ENCODE assay signal across 24 cellular contexts in genomic region chr9:105295151-105295550, GRCh38. TPM values are rescaled to one million over a fixed set of nuclear protein-coding genes. Genes with fewer than 3 reads are reported as not detected.
DNase-seq lines count a peak whose midpoint lies in the region; TF ChIP-seq lines count a peak whose summit lies in the region.
"Had no signal": no experiment of that assay in that cellular context is flagged by ENCODE, and none has a peak within 500 bp of the region (broad histone marks: within the 10 kb centered on the region; RNA-seq: fewer than 3 reads in every experiment).

No MANE protein-coding gene starts in this region.

- no peak overlapping the region for H3K27ac ChIP-seq in SK-N-MC
- H3K27ac ChIP-seq in sigmoid colon = no peak overlapping the region
- H3K27ac ChIP-seq in stomach = no peak overlapping the region

- no peaks in the 10 kb centered on the region for H3K27me3 ChIP-seq in skeletal muscle satellite cell (ENCODE audit: control insufficient read depth, insufficient read depth, low read length)
- no peaks in the 10 kb centered on the region for H3K27me3 ChIP-seq in sigmoid colon
- no peaks in the 10 kb centered on the region for H3K27me3 ChIP-seq in stomach
- H3K27me3 ChIP-seq: tibial artery had no signal

- TF ChIP-seq POLR2A in sigmoid colon (IDR thresholded peaks at IDR 0.05) = no peak
- no peak for TF ChIP-seq POLR2A in stomach (IDR thresholded peaks at IDR 0.05)

- H3K27ac Mint-ChIP-seq in HFFc6 = peak overlapping the region; percentile 59
- H3K27ac Mint-ChIP-seq: activated B cell treated with CpG ODN at 0.5 μM for 24 hours; activated CD4-positive, alpha-beta memory T cell treated with anti-CD3 and anti-CD28 coated beads for 36 hours; CD4-positive, alpha-beta memory T cell had no signal

- H3K9me3 Mint-ChIP-seq in HFFc6 = no peaks in the 10 kb centered on the region
- H3K9me3 Mint-ChIP-seq: activated B cell treated with CpG ODN at 0.5 μM for 24 hours; activated CD4-positive, alpha-beta memory T cell treated with anti-CD3 and anti-CD28 coated beads for 36 hours; CD4-positive, alpha-beta memory T cell; neural crest cell had no signal

- H3K4me1 ChIP-seq in skeletal muscle satellite cell (ENCODE audit: control insufficient read depth, insufficient read depth, low read length) = peaks cover 68% of the 10 kb centered on the region
- peaks cover 0 to 28% (median 15%) of the 10 kb centered on the region in 4 donors for H3K4me1 ChIP-seq in sigmoid colon
- H3K4me1 ChIP-seq in stomach = peaks cover 10 to 77% (median 32%) of the 10 kb centered on the region in 4 donors

- H3K9me3 ChIP-seq in SK-N-MC (ENCODE audit: low read depth, low read length) (no peaks in the 10 kb centered on the region), skeletal muscle satellite cell (replicated peaks; ENCODE audit: low read length) (no peaks in the 10 kb centered on the region), sigmoid colon (no peaks in the 10 kb centered on the region), stomach (no peaks in the 10 kb centered on the region)
- H3K9me3 ChIP-seq: tibial artery had no signal

- DNase-seq in HFFc6 = no peak
- peak; percentile 22 for DNase-seq in SK-N-MC (ENCODE audit: low read depth, low spot score)
- DNase-seq in fibroblast of peridontal ligament (ENCODE audit: extremely low read depth) = peak; percentile 41
- DNase-seq in sigmoid colon = no peak
- DNase-seq in DMS79 (lab: John Stamatoyannopoulos, UW) = no peak
- DNase-seq in stomach = no peak
- no peak for DNase-seq in NOMO-1 treated with DMSO at 0.1 percent for 48 hours (lab: John Stamatoyannopoulos, UW; ENCODE audit: unreplicated experiment)
- DNase-seq: activated B cell treated with CpG ODN at 0.5 μM for 24 hours; activated CD4-positive, alpha-beta memory T cell treated with anti-CD3 and anti-CD28 coated beads for 36 hours; activated effector memory CD4-positive, alpha-beta T cell treated with Interleukin-2 at 50 U/mL for 16 hours; CD4-positive, alpha-beta memory T cell; cortex of kidney; DMS53; GF-D8; NCI-H1417 treated with DMSO at 0.1 percent for 48 hours; NCI-H510A; NK-92 treated with Interleukin-12 subunit alpha and Interleukin-12 subunit beta, amount 100 ng/mL, for 24 hours; stimulated activated CD4-positive, alpha-beta T cell treated with anti-CD3 and anti-CD28 coated beads, Interleukin-4, amount 100 ng/mL, for 1 hour; stimulated activated naive CD4-positive, alpha-beta T cell; tibial artery had no signal

- intact Hi-C loops in sigmoid colon (cut with DNase I) (no loop called here), stomach (cut with DNase I; ENCODE audit: low total_unique reads) (no loop called here)

- peaks cover 11% of the 10 kb centered on the region; the same call in 1 of the 2 replicates for H3K36me3 Mint-ChIP-seq in HFFc6 (ENCODE audit: low read depth)

- H3K4me2 ChIP-seq in skeletal muscle satellite cell (ENCODE audit: low read length) = no peak overlapping the region

- H3K4me3 ChIP-seq in SK-N-MC (no peak overlapping the region), skeletal muscle satellite cell (ENCODE audit: low read length) (no peak overlapping the region), sigmoid colon (no peak overlapping the region), stomach (no peak overlapping the region)
- H3K4me3 ChIP-seq: skin epidermis, tibial artery had no signal

- H3K9ac ChIP-seq in SK-N-MC (ENCODE audit: insufficient read length) (no peak overlapping the region), skeletal muscle satellite cell (ENCODE audit: low read depth, low read length) (peak overlapping the region; percentile 22)

- H3K27me3 Mint-ChIP-seq in HFFc6 (ENCODE audit: insufficient read depth) = no peaks in the 10 kb centered on the region
- H3K27me3 Mint-ChIP-seq: activated B cell treated with CpG ODN at 0.5 μM for 24 hours; activated CD4-positive, alpha-beta memory T cell treated with anti-CD3 and anti-CD28 coated beads for 36 hours; CD4-positive, alpha-beta memory T cell; progenitor cell of endocrine pancreas had no signal

- no peak for TF ChIP-seq EP300 in sigmoid colon (IDR thresholded peaks at IDR 0.05)
- no peak for TF ChIP-seq EP300 in stomach (IDR thresholded peaks at IDR 0.05)

- WGBS in sigmoid colon, 2 donors = 95 to 96% methylated on average over 2 of the region's 2 CpGs
- 94 to 99% (median 95%) methylated on average over 2 of the region's 2 CpGs for WGBS in stomach, 5 donors

- TF ChIP-seq CTCF in HFFc6 (IDR thresholded peaks at IDR 0.05) = no peak
- no peak for TF ChIP-seq CTCF in sigmoid colon (IDR thresholded peaks at IDR 0.05)
- no peak for TF ChIP-seq CTCF in stomach (IDR thresholded peaks at IDR 0.05)

- no peak overlapping the region for H3K4me3 Mint-ChIP-seq in HFFc6
- H3K4me3 Mint-ChIP-seq: activated B cell treated with CpG ODN at 0.5 μM for 24 hours; activated CD4-positive, alpha-beta memory T cell treated with anti-CD3 and anti-CD28 coated beads for 36 hours; CD4-positive, alpha-beta memory T cell; neural crest cell had no signal

- H3K4me1 Mint-ChIP-seq in HFFc6 (ENCODE audit: low read depth) = peaks cover 80% of the 10 kb centered on the region
- H3K4me1 Mint-ChIP-seq: activated B cell treated with CpG ODN at 0.5 μM for 24 hours had no signal

- H3K36me3 ChIP-seq in SK-N-MC (ENCODE audit: insufficient read depth, low read length) (no peaks in the 10 kb centered on the region; the same call in 1 of the 2 replicates), skeletal muscle satellite cell (ENCODE audit: insufficient read depth, low read length) (peaks cover 5% of the 10 kb centered on the region), sigmoid colon (peaks cover 0 to 11% (median 6%) of the 10 kb centered on the region in 4 donors), stomach (peaks cover 5 to 12% (median 9%) of the 10 kb centered on the region in 4 donors)

RNA-seq across cellular contexts. Expression of gene SLC44A1, which starts 50.7 kb away (rescaled TPM):
- 10 to 100 TPM; 46.6 to 66.3 (median 56.0) TPM for total RNA-seq in HFFc6 (2021; fragmentation: NEBNext Ultra II Directional; extraction: Animal tissue kit (Norgen Biotek cat#: 25700))
- 67.3 and 72.0 TPM in 2 replicates for total RNA-seq in skeletal muscle satellite cell (2012; rRNA removed)
- total RNA-seq in sigmoid colon = 10 to 100 TPM; 19.7 to 35.4 (median 26.0) TPM
- 10 to 100 TPM; 11.4 to 27.0 (median 12.3) TPM for polyA plus RNA-seq in sigmoid colon
- 10 to 100 TPM; 10.5 to 82.8 (median 22.8) TPM for total RNA-seq in stomach
- polyA plus RNA-seq in stomach = 1 to 10 TPM; 5.7 to 8.4 (median 7.2) TPM

Comparison
In these comparisons a context has a peak if more than half of its experiments do, and no peak if none do; other contexts are left out.
1. DNase-seq: peak in SK-N-MC (single experiment) and fibroblast of peridontal ligament (single experiment); none in HFFc6 (single experiment), sigmoid colon (single experiment), DMS79 (single experiment), stomach (single experiment) and NOMO-1 treated with DMSO at 0.1 percent for 48 hours (single experiment).